In the genomic region with DNA sequence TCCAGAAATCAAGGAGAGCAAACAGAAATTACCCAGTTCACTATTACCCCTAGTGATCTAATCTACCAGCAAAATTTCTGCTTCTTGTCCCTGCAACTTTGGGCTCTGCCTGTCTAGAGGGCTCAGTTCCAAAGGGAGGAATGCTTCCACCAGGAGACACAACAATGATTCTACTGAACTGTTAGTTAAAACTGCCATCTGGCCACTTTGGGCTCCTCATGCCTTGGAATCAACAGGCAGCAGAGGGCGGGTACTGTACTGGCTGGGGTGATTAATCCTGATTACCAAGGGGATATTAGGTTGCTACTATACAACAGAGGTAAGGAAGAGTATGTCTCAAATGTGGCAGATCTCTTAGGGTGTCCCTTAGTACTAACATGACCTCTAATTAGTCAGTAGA, we compare ENCODE assay signal across 17 cellular contexts.
"Had no signal": no experiment of that assay in that cellular context is flagged by ENCODE, and none has a peak within 500 bp of the region (broad histone marks: within the 10 kb centered on the region; RNA-seq: fewer than 3 reads in every experiment).

No MANE protein-coding gene starts in this region.

- DNase-seq: activated CD4-positive, alpha-beta memory T cell treated with anti-CD3 and anti-CD28 coated beads for 36 hours; activated CD4-positive, alpha-beta T cell treated with anti-CD3 and anti-CD28 coated beads for 4 hours; activated CD4-positive, CD25-positive, alpha-beta regulatory T cell; activated effector memory CD4-positive, alpha-beta T cell treated with Interleukin-2 at 50 U/mL for 16 hours; activated naive CD4-positive, alpha-beta T cell treated with anti-CD3 and anti-CD28 coated beads for 36 hours; activated T-cell treated with anti-CD3 and anti-CD28 coated beads, Interleukin-2, amount 50 U/mL, for 72 hours; foreskin fibroblast; immature natural killer cell; left lung; mucosa of descending colon; nucleus accumbens; posterior cingulate gyrus; right lobe of liver; stimulated activated CD4-positive, alpha-beta T cell treated with anti-CD3 and anti-CD28 coated beads, Interleukin-1b, Interleukin-23, amount 100 ng/mL, for 48 hours; T1000; tibial artery had no signal

- FAIRE-seq: urothelium cell line had no signal

- ATAC-seq: activated T-cell treated with anti-CD3 and anti-CD28 coated beads, Interleukin-2, amount 50 U/mL, for 72 hours; left lung; mucosa of descending colon; right lobe of liver had no signal
